Comparison of ENCODE assay signal across 24 cellular contexts in genomic region chr11:35923452-35923851, GRCh38. TPM values are rescaled to one million over a fixed set of nuclear protein-coding genes. Genes with fewer than 3 reads are reported as not detected.
"Had no signal": no experiment of that assay in that cellular context is flagged by ENCODE, and none has a peak within 500 bp of the region (broad histone marks: within the 10 kb centered on the region; RNA-seq: fewer than 3 reads in every experiment).

No MANE protein-coding gene starts in this region.

- H3K4me2 ChIP-seq: SK-N-SH had no signal

- H3K4me1 Mint-ChIP-seq: activated CD8-positive, alpha-beta memory T cell treated with anti-CD3 and anti-CD28 coated beads, Interleukin-2, amount 10 ng/mL, durations not matched to agents 7 days and 5 days; activated naive CD8-positive, alpha-beta T cell treated with anti-CD3 and anti-CD28 coated beads, Interleukin-2, amount 50 U/mL, for 24 hours; immature natural killer cell; naive thymus-derived CD8-positive, alpha-beta T cell; T-cell had no signal

- H3K27me3 ChIP-seq: dorsolateral prefrontal cortex, foreskin keratinocyte, right atrium auricular region, thyroid gland, upper lobe of right lung had no signal

- H3K36me3 ChIP-seq: lower lobe of right lung, prostate gland, right atrium auricular region, thyroid gland, upper lobe of right lung had no signal

- H3K4me3 ChIP-seq: dorsolateral prefrontal cortex, lower lobe of right lung, prostate gland, right atrium auricular region, thyroid gland, upper lobe of right lung had no signal

- H3K4me3 Mint-ChIP-seq: activated CD4-positive, alpha-beta T cell treated with anti-CD3 and anti-CD28 coated beads, Interleukin-2, amount 10 ng/mL, durations not matched to agents 7 days and 5 days; activated CD8-positive, alpha-beta memory T cell treated with anti-CD3 and anti-CD28 coated beads, Interleukin-2, amount 10 ng/mL, durations not matched to agents 7 days and 5 days; activated CD8-positive, alpha-beta T cell treated with anti-CD3 and anti-CD28 coated beads for 36 hours; activated naive CD8-positive, alpha-beta T cell treated with anti-CD3 and anti-CD28 coated beads, Interleukin-2, amount 50 U/mL, for 24 hours; activated T-helper 1 cell treated with anti-CD3 and anti-CD28 coated beads, Interleukin-12 subunit alpha, Interleukin-12 subunit beta, Interleukin-2, Interleukin-4 antibody, amounts not matched to agents 30 ng/mL and 10 ng/mL and 1 ng/mL, durations not matched to agents 14 hours and 24 hours and 36 hours; immature natural killer cell; mesothelial cell of epicardium; naive thymus-derived CD8-positive, alpha-beta T cell; T-cell had no signal

- H3K27ac ChIP-seq: foreskin keratinocyte, lower lobe of right lung, prostate gland, right atrium auricular region, thyroid gland, upper lobe of right lung had no signal

- H3K9ac ChIP-seq: SK-N-SH had no signal

- H3K9me3 Mint-ChIP-seq: activated CD4-positive, alpha-beta T cell treated with anti-CD3 and anti-CD28 coated beads, Interleukin-2, amount 10 ng/mL, durations not matched to agents 7 days and 5 days; activated CD8-positive, alpha-beta T cell treated with anti-CD3 and anti-CD28 coated beads for 36 hours; activated naive CD8-positive, alpha-beta T cell treated with anti-CD3 and anti-CD28 coated beads, Interleukin-2, amount 50 U/mL, for 24 hours; activated T-helper 1 cell treated with anti-CD3 and anti-CD28 coated beads, Interleukin-12 subunit alpha, Interleukin-12 subunit beta, Interleukin-2, Interleukin-4 antibody, amounts not matched to agents 30 ng/mL and 10 ng/mL and 1 ng/mL, durations not matched to agents 14 hours and 24 hours and 36 hours; mesothelial cell of epicardium; naive thymus-derived CD8-positive, alpha-beta T cell; T-cell had no signal

- DNase-seq: activated CD4-positive, alpha-beta T cell treated with anti-CD3 and anti-CD28 coated beads, Interleukin-2, amount 10 ng/mL, durations not matched to agents 7 days and 5 days; activated CD8-positive, alpha-beta memory T cell treated with anti-CD3 and anti-CD28 coated beads, Interleukin-2, amount 10 ng/mL, durations not matched to agents 7 days and 5 days; activated CD8-positive, alpha-beta T cell treated with anti-CD3 and anti-CD28 coated beads for 36 hours; activated gamma-delta T cell; activated naive CD4-positive, alpha-beta T cell treated with anti-CD3 and anti-CD28 coated beads, Interleukin-2, amount 50 U/mL, for 16 hours; activated naive CD8-positive, alpha-beta T cell treated with anti-CD3 and anti-CD28 coated beads, Interleukin-2, amount 50 U/mL, for 24 hours; activated T-cell treated with anti-CD3 and anti-CD28 coated beads for 4 hours; central memory CD4-positive, alpha-beta T cell; dorsolateral prefrontal cortex; foreskin keratinocyte; immature natural killer cell; lower lobe of right lung; naive thymus-derived CD8-positive, alpha-beta T cell; SK-N-SH; stimulated activated CD4-positive, alpha-beta T cell treated with anti-CD3 and anti-CD28 coated beads, Interleukin-4, amount 100 ng/mL, for 24 hours; stimulated activated naive CD4-positive, alpha-beta T cell treated with Interleukin-2 at 50 U/mL for 16 hours; T-cell; thyroid gland; upper lobe of right lung had no signal

- H3K36me3 Mint-ChIP-seq: activated CD8-positive, alpha-beta memory T cell treated with anti-CD3 and anti-CD28 coated beads, Interleukin-2, amount 10 ng/mL, durations not matched to agents 7 days and 5 days; immature natural killer cell; mesothelial cell of epicardium; naive thymus-derived CD8-positive, alpha-beta T cell; T-cell had no signal

- H3K27ac Mint-ChIP-seq: activated CD4-positive, alpha-beta T cell treated with anti-CD3 and anti-CD28 coated beads, Interleukin-2, amount 10 ng/mL, durations not matched to agents 7 days and 5 days; activated CD8-positive, alpha-beta memory T cell treated with anti-CD3 and anti-CD28 coated beads, Interleukin-2, amount 10 ng/mL, durations not matched to agents 7 days and 5 days; activated CD8-positive, alpha-beta T cell treated with anti-CD3 and anti-CD28 coated beads for 36 hours; activated naive CD8-positive, alpha-beta T cell treated with anti-CD3 and anti-CD28 coated beads, Interleukin-2, amount 50 U/mL, for 24 hours; activated T-helper 1 cell treated with anti-CD3 and anti-CD28 coated beads, Interleukin-12 subunit alpha, Interleukin-12 subunit beta, Interleukin-2, Interleukin-4 antibody, amounts not matched to agents 30 ng/mL and 10 ng/mL and 1 ng/mL, durations not matched to agents 14 hours and 24 hours and 36 hours; immature natural killer cell; mesothelial cell of epicardium; naive thymus-derived CD8-positive, alpha-beta T cell; T-cell had no signal

- H3K9me2 ChIP-seq: SK-N-SH had no signal

- H3K4me1 ChIP-seq: right atrium auricular region, thyroid gland had no signal

- H3K9me3 ChIP-seq: lower lobe of right lung, prostate gland, right atrium auricular region, SK-N-SH, thyroid gland, upper lobe of right lung had no signal

- ATAC-seq: activated CD8-positive, alpha-beta memory T cell treated with anti-CD3 and anti-CD28 coated beads, Interleukin-2, amount 10 ng/mL, durations not matched to agents 7 days and 5 days; activated CD8-positive, alpha-beta T cell treated with anti-CD3 and anti-CD28 coated beads for 36 hours; activated naive CD8-positive, alpha-beta T cell treated with anti-CD3 and anti-CD28 coated beads, Interleukin-2, amount 50 U/mL, for 24 hours; foreskin keratinocyte; left lobe of liver; lower lobe of right lung; naive thymus-derived CD8-positive, alpha-beta T cell; T-cell; upper lobe of right lung had no signal

RNA-seq across cellular contexts. Expression of gene LDLRAD3, which starts 20.4 kb away (rescaled TPM):
- total RNA-seq: activated CD8-positive, alpha-beta memory T cell treated with anti-CD3 and anti-CD28 coated beads, Interleukin-2, amount 10 ng/mL, durations not matched to agents 7 days and 5 days; naive thymus-derived CD8-positive, alpha-beta T cell had no signal
- polyA plus RNA-seq: naive thymus-derived CD8-positive, alpha-beta T cell had no signal
